Comparison of ENCODE assay signal across 15 cellular contexts in the genomic region with DNA sequence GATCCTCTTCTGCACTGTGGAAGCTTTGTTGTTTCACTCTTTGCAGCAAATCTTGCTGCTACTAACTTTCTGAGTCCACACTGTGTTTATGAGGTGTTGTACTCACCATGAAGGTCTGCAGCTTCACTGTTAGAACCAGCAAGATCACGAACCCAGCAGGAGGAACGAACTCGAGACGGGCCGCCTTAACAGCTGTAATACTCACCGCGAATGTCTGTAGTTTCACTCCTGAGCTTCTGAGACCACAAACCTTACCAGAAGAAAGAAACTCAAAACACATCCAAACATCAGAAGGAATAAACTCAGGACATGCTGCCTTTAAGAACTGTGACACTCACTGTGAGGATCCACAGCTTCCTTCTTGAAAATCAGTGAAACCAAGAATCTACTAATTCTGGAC. TPM values are rescaled to one million over a fixed set of nuclear protein-coding genes. Genes with fewer than 3 reads are reported as not detected.
DNase-seq lines count a peak whose midpoint lies in the region; ATAC-seq, FAIRE-seq and TF ChIP-seq lines count a peak whose summit lies in the region.
"Had no signal": no experiment of that assay in that cellular context is flagged by ENCODE, and none has a peak within 500 bp of the region (broad histone marks: within the 10 kb centered on the region; RNA-seq: fewer than 3 reads in every experiment).

No MANE protein-coding gene starts in this region.

- H3K27me3 ChIP-seq in K562 (ENCODE audit: control insufficient read depth in 2 of 2, insufficient read depth in 2 of 2, low read length in 2 of 2), result no peaks in the 10 kb centered on the region

- H3K36me3 ChIP-seq in K562 (ENCODE audit: control insufficient read depth, insufficient read depth, low read length), result no peaks in the 10 kb centered on the region
- H3K36me3 ChIP-seq: BE2C had no signal

- H2AFZ ChIP-seq in K562 (ENCODE audit: low read depth, low read length), result 0 out of 2 replicates have a peak overlapping the region, but pooled peaks have one; percentile 48

- no peaks in the 10 kb centered on the region for H3K79me2 ChIP-seq in K562 (ENCODE audit: control insufficient read depth, insufficient read depth, low read length)

- TF ChIP-seq POLR2A in K562 (conservative IDR thresholded peaks at IDR 0.05), result no peak

- H3K4me1 ChIP-seq in K562 (replicated peaks in 1 of 2; ENCODE audit: control insufficient read depth in 2 of 2, insufficient read depth in 2 of 2, low read length in 2 of 2), result no peaks in the 10 kb centered on the region
- H3K4me1 ChIP-seq: A549, BE2C had no signal

- TF ChIP-seq EP300 in K562 (IDR thresholded peaks at IDR 0.05; ENCODE audit: low read length), result no peak

- CTCF ChIA-PET in K562 (lab: Yijun Ruan, JAX; ENCODE audit: low intra/inter-chr PET ratio), result no interaction called here

- no peak overlapping the region for H3K4me2 ChIP-seq in K562 (ENCODE audit: insufficient read depth, low read length)
- H3K4me2 ChIP-seq: A549 had no signal

- POLR2A ChIA-PET in K562 (lab: Yijun Ruan, JAX), result interaction anchor here (3.3 kb wide), 1 partner anchor 10 kb away, joined by 7 read pairs; no protein-coding TSS in a partner anchor

- H3K9ac ChIP-seq in K562 (ENCODE audit: insufficient read depth in 1 of 2, low read depth in 2 of 2, low read length in 2 of 2), result no peak overlapping the region

- ATAC-seq in GM21528 (IDR thresholded peaks at IDR 0.05; ENCODE audit: low FRiP score, unreplicated experiment) (peak; percentile 76), K562 (no peak), GM21576 (IDR thresholded peaks at IDR 0.05; ENCODE audit: unreplicated experiment) (no peak), GM21737 (IDR thresholded peaks at IDR 0.05; ENCODE audit: unreplicated experiment) (no peak)
- ATAC-seq: A549; CD8-positive, alpha-beta T cell; HepG2 had no signal

- H3K9me3 ChIP-seq in K562 (replicated peaks; ENCODE audit: control insufficient read depth, insufficient read depth, low read depth, low read length), result no peaks in the 10 kb centered on the region
- H3K9me3 ChIP-seq: A549, BE2C had no signal

- no peaks in the 10 kb centered on the region for H4K20me1 ChIP-seq in K562 (replicated peaks; ENCODE audit: control insufficient read depth, insufficient read depth, low read length)

- no peak overlapping the region for H3K27ac ChIP-seq in K562 (ENCODE audit: extremely low read depth, low read depth, low read length)
- H3K27ac ChIP-seq: A549, C4-2B had no signal

- in situ Hi-C loops in K562 (cut with MboI), result no loop called here

- H3K4me3 ChIP-seq in Jurkat, Clone E6-1 (ENCODE audit: low read length), result no peak overlapping the region
- no peak overlapping the region for H3K4me3 ChIP-seq in K562
- H3K4me3 ChIP-seq: A549 had no signal

- no peak for TF ChIP-seq CTCF in K562 (IDR thresholded peaks at IDR 0.05 in 2 of 3, conservative IDR thresholded peaks at IDR 0.05 in 1 of 3; ENCODE audit: insufficient read depth in 2 of 3, low read depth in 1 of 3, low read length in 3 of 3)

- BruUV-seq in K562 (replicated peaks; lab: Mats Ljungman, UMichigan), result no TSS peak

- 68% methylated on average over 7 of the region's 7 CpGs for WGBS in K562 (ENCODE audit: insufficient coverage, low coverage, missing lambda C conversion rate)

- DNase-seq in Jurkat, Clone E6-1 (ENCODE audit: low read depth, low spot score), result peak; percentile 21
- no peak for DNase-seq in K562 (ENCODE audit: extremely low read depth in 1 of 4, low spot score in 3 of 4)
- DNase-seq in activated CD4-positive, alpha-beta T cell treated with anti-CD3 and anti-CD28 coated beads, Interleukin-2, amount 50 U/mL, for 4 hours, result no peak
- DNase-seq: BE2C; CD8-positive, alpha-beta T cell; COR-L47; GF-D8; H7 had no signal

- intact Hi-C loops in K562 (cut with micrococcal nuclease), result no loop called here

- H3K9me1 ChIP-seq in K562 (ENCODE audit: control insufficient read depth, insufficient read depth, low read length), result no peaks in the 10 kb centered on the region

- TF ChIP-seq RAD21 in K562 (CRISPR knock-in tag; conservative IDR thresholded peaks at IDR 0.05 in 1 of 2, IDR thresholded peaks at IDR 0.05 in 1 of 2), result no peak

- FAIRE-seq in K562 (lab: Jason Lieb, UNC), result no peak
- FAIRE-seq: A549, D721Med, HepG2 had no signal

TF ChIP-seq in K562, 482 proteins besides CTCF, POLR2A, EP300 and RAD21:
- no peak for TF ChIP-seq NR4A1 (CRISPR knock-in tag; IDR thresholded peaks at IDR 0.05)
- TF ChIP-seq NR4A1 (tag; IDR thresholded peaks at IDR 0.05), result no peak
- TF ChIP-seq ARHGAP35 (IDR thresholded peaks at IDR 0.05; ENCODE audit: partially characterized antibody), result no peak
- TF ChIP-seq THRAP3 (IDR thresholded peaks at IDR 0.05; ENCODE audit: borderline replicate concordance), result no peak

RNA-seq across cellular contexts. Expression of gene MBOAT1, which starts 48.1 kb away (rescaled TPM):
- polyA plus RNA-seq in Jurkat, Clone E6-1 (2012; ENCODE audit: insufficient read depth, insufficient read length), result 8.3 TPM
- total RNA-seq in K562 (2011; cell fraction: chromatin; rRNA removed; ENCODE audit: low replicate concordance), result 21.3 and 23.7 TPM in 2 replicates
- total RNA-seq in K562 (2011; cell fraction: nucleolus; rRNA removed), result 16.7 and 20.0 TPM in 2 replicates
- 23.1 and 26.4 TPM in 2 replicates for total RNA-seq in K562 (2011; cell fraction: nucleoplasm; rRNA removed)
- 8.8 and 10.0 TPM in 2 replicates for total RNA-seq in K562 (2014; rRNA removed)
- total RNA-seq in K562 (2014; rRNA removed; fragmentation: Illumina TruSeq; extraction: Trizol), result 15.2 and 16.0 TPM in 2 replicates
- total RNA-seq in K562 (2015; rRNA removed; fragmentation: Illumina TruSeq; extraction: Trizol), result 14.9 and 15.1 TPM in 2 replicates
- 13.9 and 16.5 TPM in 2 replicates for total RNA-seq in K562 (2021)
- polyA plus RNA-seq in K562 (2011; rRNA removed), result 10.3 and 11.0 TPM in 2 replicates
- polyA plus RNA-seq in K562 (2011; cell fraction: cytosol; rRNA removed), result 5.5 and 9.5 TPM in 2 replicates
- 22.9 and 25.9 TPM in 2 replicates for polyA plus RNA-seq in K562 (2011; cell fraction: nucleus; rRNA removed)
- polyA plus RNA-seq in K562 (2012), result 10.1 and 17.6 TPM in 2 replicates
- 9.6 and 10.3 TPM in 2 replicates for polyA plus RNA-seq in K562 (2014; fragmentation: Illumina TruSeq; extraction: Trizol)
- polyA plus RNA-seq in K562 (2014; fragmentation: Nextera tagmentation; extraction: Ambion mirVana), result under 1 TPM; 0.13 to 0.39 TPM
- 5.2 and 5.7 TPM in 2 replicates for polyA plus RNA-seq in K562 (2014; rRNA removed)
- polyA minus RNA-seq in K562 (2011; rRNA and poly(A)+ RNA removed), result 22.1 and 24.6 TPM in 2 replicates
- polyA minus RNA-seq in K562 (2011; cell fraction: cytosol; rRNA and poly(A)+ RNA removed), result 11.5 and 12.0 TPM in 2 replicates
- 12.0 and 16.4 TPM in 2 replicates for polyA minus RNA-seq in K562 (2011; cell fraction: nucleus; rRNA and poly(A)+ RNA removed)
- total RNA-seq: HepG2 had no signal
- polyA plus RNA-seq: HepG2 had no signal
